Comparison of ENCODE assay signal across 34 cellular contexts in the genomic region with DNA sequence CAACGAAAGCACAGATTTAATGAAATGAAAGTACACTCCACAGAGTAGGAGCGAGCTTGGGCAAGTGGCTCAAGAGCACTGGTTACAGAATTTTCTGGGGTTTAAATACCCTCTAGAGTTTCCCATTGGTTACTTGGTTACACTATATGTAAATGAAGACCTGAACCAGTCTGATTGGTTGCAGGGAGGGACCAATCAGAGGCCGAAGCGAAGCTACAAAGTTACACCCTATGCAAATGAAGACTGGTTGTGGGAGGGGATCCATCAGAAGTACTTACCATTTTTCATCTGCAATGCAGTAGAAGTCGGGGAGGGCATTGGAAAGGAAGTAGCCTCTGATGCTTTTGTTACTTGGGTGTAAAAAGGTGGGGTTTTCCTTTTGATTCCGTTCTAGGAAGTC.
DNase-seq lines count a peak whose midpoint lies in the region; ATAC-seq, FAIRE-seq and TF ChIP-seq lines count a peak whose summit lies in the region.
"Had no signal": no experiment of that assay in that cellular context is flagged by ENCODE, and none has a peak within 500 bp of the region (broad histone marks: within the 10 kb centered on the region; RNA-seq: fewer than 3 reads in every experiment).

No MANE protein-coding gene starts in this region.

- H3K27me3 ChIP-seq in BE2C (no peaks in the 10 kb centered on the region), K562 (ENCODE audit: control insufficient read depth in 2 of 2, insufficient read depth in 2 of 2, low read length in 2 of 2) (no peaks in the 10 kb centered on the region), testis (no peaks in the 10 kb centered on the region)
- H3K27me3 ChIP-seq: BLaER1; BLaER1 treated with 17β-estradiol and CSF1 and Interleukin-3, amounts not matched to agents 10 nM and 100 nM had no signal

- in situ Hi-C loops in K562 (cut with MboI), result no loop called here

- H3K9me3 ChIP-seq in BE2C (no peaks in the 10 kb centered on the region), K562 (replicated peaks; ENCODE audit: control insufficient read depth, insufficient read depth, low read depth, low read length) (no peaks in the 10 kb centered on the region), testis (no peaks in the 10 kb centered on the region)
- H3K9me3 ChIP-seq: A549, Caco-2 had no signal

- no peak overlapping the region for H2AFZ ChIP-seq in K562 (ENCODE audit: low read depth, low read length)

- H3K4me2 ChIP-seq in K562 (ENCODE audit: insufficient read depth, low read length), result no peak overlapping the region
- H3K4me2 ChIP-seq: A549 had no signal

- TF ChIP-seq CTCF in BE2C (IDR thresholded peaks at IDR 0.05; ENCODE audit: low read depth, low read length) (no peak), K562 (IDR thresholded peaks at IDR 0.05 in 2 of 3, conservative IDR thresholded peaks at IDR 0.05 in 1 of 3; ENCODE audit: insufficient read depth in 2 of 3, low read depth in 1 of 3, low read length in 3 of 3) (no peak), testis (IDR thresholded peaks at IDR 0.05) (no peak)

- no peak overlapping the region for H3K4me3 ChIP-seq in BE2C (ENCODE audit: low read depth, low read length)
- H3K4me3 ChIP-seq in K562, result no peak overlapping the region
- no peak overlapping the region for H3K4me3 ChIP-seq in testis
- H3K4me3 ChIP-seq: A549; BLaER1; BLaER1 treated with 17β-estradiol and CSF1 and Interleukin-3, amounts not matched to agents 10 nM and 100 nM had no signal

- H3K9ac ChIP-seq in K562 (ENCODE audit: insufficient read depth in 1 of 2, low read depth in 2 of 2, low read length in 2 of 2), result no peak overlapping the region
- H3K9ac ChIP-seq: BLaER1; BLaER1 treated with 17β-estradiol and CSF1 and Interleukin-3, amounts not matched to agents 10 nM and 100 nM had no signal

- H3K9me1 ChIP-seq in K562 (ENCODE audit: control insufficient read depth, insufficient read depth, low read length), result no peaks in the 10 kb centered on the region

- no peak for FAIRE-seq in K562 (lab: Jason Lieb, UNC)
- FAIRE-seq: A204.1, A549, D721Med had no signal

- BruUV-seq in K562 (replicated peaks; lab: Mats Ljungman, UMichigan), result no TSS peak

- POLR2A ChIA-PET in K562 (lab: Yijun Ruan, JAX), result no interaction called here

- ATAC-seq in K562, result peak; percentile 81
- ATAC-seq in HG03439 (IDR thresholded peaks at IDR 0.05; ENCODE audit: unreplicated experiment), result no peak
- ATAC-seq: A549; CD8-positive, alpha-beta T cell had no signal

- intact Hi-C loops in K562 (cut with micrococcal nuclease), result no loop called here
- intact Hi-C loops in testis (cut with DNase I; ENCODE audit: low total_unique reads), result no loop called here

- no peaks in the 10 kb centered on the region for H3K36me3 ChIP-seq in BE2C
- no peaks in the 10 kb centered on the region for H3K36me3 ChIP-seq in K562 (ENCODE audit: control insufficient read depth, insufficient read depth, low read length)
- H3K36me3 ChIP-seq in testis (ENCODE audit: low read depth, missing control alignments), result no peaks in the 10 kb centered on the region
- H3K36me3 ChIP-seq: BLaER1; BLaER1 treated with 17β-estradiol and CSF1 and Interleukin-3, amounts not matched to agents 10 nM and 100 nM had no signal

- TF ChIP-seq POLR2A in K562 (conservative IDR thresholded peaks at IDR 0.05), result no peak
- no peak for TF ChIP-seq POLR2A in testis (IDR thresholded peaks at IDR 0.05)

- H4K20me1 ChIP-seq in K562 (replicated peaks; ENCODE audit: control insufficient read depth, insufficient read depth, low read length), result no peaks in the 10 kb centered on the region
- H4K20me1 ChIP-seq: BLaER1; BLaER1 treated with 17β-estradiol and CSF1 and Interleukin-3, amounts not matched to agents 10 nM and 100 nM had no signal

- CTCF ChIA-PET in K562 (lab: Yijun Ruan, JAX; ENCODE audit: low intra/inter-chr PET ratio), result no interaction called here

- H3K27ac ChIP-seq in K562 (ENCODE audit: extremely low read depth, low read depth, low read length) (no peak overlapping the region), testis (no peak overlapping the region)
- H3K27ac ChIP-seq: 22Rv1; A549; BLaER1; BLaER1 treated with 17β-estradiol and CSF1 and Interleukin-3, amounts not matched to agents 10 nM and 100 nM; C4-2B had no signal

- DNase-seq in BE2C (peak; percentile 8), NAMALWA (ENCODE audit: low spot score) (peak; percentile 5), K562 (ENCODE audit: extremely low read depth in 1 of 4, low spot score in 3 of 4) (peak in 2 of 4 experiments; percentile 9 to 13), testis (peak; percentile 59), COLO668 (lab: John Stamatoyannopoulos, UW; ENCODE audit: unreplicated experiment) (no peak), ureter (ENCODE audit: low spot score) (no peak), kidney glomerular epithelial cell (lab: John Stamatoyannopoulos, UW) (no peak)
- DNase-seq: 8988T; ACHN; AML-193; C1 segment of cervical spinal cord; Caco-2; Calu3; CD4-positive, alpha-beta memory T cell; CD4-positive, alpha-beta T cell; CD4-positive, CD25-positive, alpha-beta regulatory T cell; CD8-positive, alpha-beta memory T cell; CD8-positive, alpha-beta T cell; COR-L47; DMS 273 treated with DMSO at 0.1 percent for 48 hours; DMS153; DMS53; DMS79; DMS79 treated with DMSO at 0.1 percent for 48 hours; DND-41; EL had no signal

- no peaks in the 10 kb centered on the region for H3K79me2 ChIP-seq in K562 (ENCODE audit: control insufficient read depth, insufficient read depth, low read length)

- H3K4me1 ChIP-seq in BE2C (no peaks in the 10 kb centered on the region), K562 (replicated peaks in 1 of 2; ENCODE audit: control insufficient read depth in 2 of 2, insufficient read depth in 2 of 2, low read length in 2 of 2) (peaks cover 0 to 15% of the 10 kb centered on the region in 2 experiments; a peak in 3 of 5 replicates), testis (no peaks in the 10 kb centered on the region)
- H3K4me1 ChIP-seq: A549, Caco-2 had no signal

- WGBS in K562 (ENCODE audit: insufficient coverage, low coverage, missing lambda C conversion rate), result 71% methylated on average over 6 of the region's 6 CpGs
- 71 to 83% methylated on average over 6 of the region's 6 CpGs for WGBS in testis, 2 donors

- no peak for TF ChIP-seq RAD21 in K562 (CRISPR knock-in tag; conservative IDR thresholded peaks at IDR 0.05 in 1 of 2, IDR thresholded peaks at IDR 0.05 in 1 of 2)

- TF ChIP-seq EP300 in K562 (IDR thresholded peaks at IDR 0.05; ENCODE audit: low read length), result no peak

TF ChIP-seq in K562, 482 proteins besides CTCF, POLR2A, EP300 and RAD21:
- no peak for TF ChIP-seq CXXC5 (CRISPR knock-in tag; IDR thresholded peaks at IDR 0.05)
- peak; percentile 44 for TF ChIP-seq NFYB (IDR thresholded peaks at IDR 0.05; ENCODE audit: extremely low read depth, insufficient read length)
- TF ChIP-seq LARP7 (IDR thresholded peaks at IDR 0.05), result no peak

Comparison
In these comparisons a context has a peak if more than half of its experiments do, and no peak if none do; other contexts are left out.
1. DNase-seq: peak in BE2C (single experiment), NAMALWA (single experiment) and testis (single experiment); none in COLO668 (single experiment), ureter (single experiment) and kidney glomerular epithelial cell (single experiment).